24 cellular contexts compared by ENCODE assay signal in the genomic region with DNA sequence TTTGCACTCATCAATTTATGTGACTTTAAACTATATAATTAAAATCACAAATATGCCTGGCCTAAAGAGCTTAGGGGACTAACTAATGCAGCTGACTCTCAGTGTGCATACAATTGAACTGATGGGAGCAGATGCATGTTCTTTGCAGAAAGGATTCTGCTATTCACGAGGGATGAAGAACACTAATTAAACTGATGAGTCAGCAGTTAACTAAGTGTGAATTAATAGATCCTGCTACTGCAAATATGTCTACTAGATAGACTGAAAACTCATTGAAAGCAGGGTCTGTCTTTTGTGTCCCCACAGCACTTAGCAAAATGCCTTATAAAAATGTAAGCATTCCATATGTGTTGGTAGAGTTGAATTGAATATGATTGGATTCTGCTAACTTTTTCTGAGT.
"Had no signal": no experiment of that assay in that cellular context is flagged by ENCODE, and none has a peak within 500 bp of the region (broad histone marks: within the 10 kb centered on the region; RNA-seq: fewer than 3 reads in every experiment).

No MANE protein-coding gene starts in this region.

- H3K27me3 ChIP-seq: ovary, suprapubic skin, transverse colon, upper lobe of right lung, uterus had no signal

- H3K36me3 ChIP-seq: lower lobe of right lung, ovary, suprapubic skin, transverse colon, upper lobe of right lung, uterus had no signal

- H3K4me3 ChIP-seq: dorsolateral prefrontal cortex, lower lobe of right lung, ovary, smooth muscle cell, suprapubic skin, transverse colon, upper lobe of right lung, uterus had no signal

- H3K4me3 Mint-ChIP-seq: naive thymus-derived CD8-positive, alpha-beta T cell; nephron progenitor cell; stimulated activated naive CD8-positive, alpha-beta T cell treated with anti-CD3 and anti-CD28 coated beads, Interleukin-15, amount 100 ng/mL, for 72 hours had no signal

- H3K27ac Mint-ChIP-seq: naive thymus-derived CD8-positive, alpha-beta T cell; nephron progenitor cell; stimulated activated naive CD8-positive, alpha-beta T cell treated with anti-CD3 and anti-CD28 coated beads, Interleukin-15, amount 100 ng/mL, for 72 hours had no signal

- ATAC-seq: left ventricle myocardium superior; lower lobe of right lung; naive thymus-derived CD8-positive, alpha-beta T cell; sciatic nerve; stimulated activated naive CD8-positive, alpha-beta T cell treated with anti-CD3 and anti-CD28 coated beads, Interleukin-15, amount 100 ng/mL, for 72 hours; upper lobe of right lung had no signal

- H3K27ac ChIP-seq: dorsolateral prefrontal cortex, lower lobe of right lung, ovary, suprapubic skin, transverse colon, upper lobe of right lung, uterus had no signal

- FAIRE-seq: frontal cortex, keratinocyte had no signal

- H3K4me2 ChIP-seq: smooth muscle cell had no signal

- H3K36me3 Mint-ChIP-seq: naive thymus-derived CD8-positive, alpha-beta T cell had no signal

- H3K4me1 Mint-ChIP-seq: naive thymus-derived CD8-positive, alpha-beta T cell; nephron progenitor cell; stimulated activated naive CD8-positive, alpha-beta T cell treated with anti-CD3 and anti-CD28 coated beads, Interleukin-15, amount 100 ng/mL, for 72 hours had no signal

- H3K9me3 ChIP-seq: lower lobe of right lung, ovary, suprapubic skin, transverse colon, upper lobe of right lung, uterus had no signal

- DNase-seq: dorsolateral prefrontal cortex; effector CD4-positive, alpha-beta T cell; head of caudate nucleus; left ventricle myocardium superior; lower lobe of right lung; naive thymus-derived CD8-positive, alpha-beta T cell; nephron progenitor cell; nucleus accumbens; ovary; retina; stimulated activated CD4-positive, alpha-beta T cell treated with anti-CD3 and anti-CD28 coated beads, Interleukin-12 subunit alpha, Interleukin-12 subunit beta, amount 100 ng/mL, for 4 hours; stimulated activated CD4-positive, alpha-beta T cell treated with anti-CD3 and anti-CD28 coated beads, Interleukin-1b, Interleukin-23, amount 100 ng/mL, for 48 hours; stimulated activated CD4-positive, alpha-beta T cell treated with anti-CD3 and anti-CD28 coated beads, Interleukin-4, amount 100 ng/mL, for 1 hour; stimulated activated CD8-positive, alpha-beta memory T cell treated with anti-CD3 and anti-CD28 coated beads, Interleukin-4, amount 100 ng/mL, for 48 hours; stimulated activated naive CD4-positive, alpha-beta T cell; stimulated activated naive CD8-positive, alpha-beta T cell treated with anti-CD3 and anti-CD28 coated beads, Interleukin-15, amount 100 ng/mL, for 72 hours; transverse colon; upper lobe of right lung; uterus had no signal

- H3K4me1 ChIP-seq: lower lobe of right lung, suprapubic skin, transverse colon, upper lobe of right lung, uterus had no signal
